In the genomic region with DNA sequence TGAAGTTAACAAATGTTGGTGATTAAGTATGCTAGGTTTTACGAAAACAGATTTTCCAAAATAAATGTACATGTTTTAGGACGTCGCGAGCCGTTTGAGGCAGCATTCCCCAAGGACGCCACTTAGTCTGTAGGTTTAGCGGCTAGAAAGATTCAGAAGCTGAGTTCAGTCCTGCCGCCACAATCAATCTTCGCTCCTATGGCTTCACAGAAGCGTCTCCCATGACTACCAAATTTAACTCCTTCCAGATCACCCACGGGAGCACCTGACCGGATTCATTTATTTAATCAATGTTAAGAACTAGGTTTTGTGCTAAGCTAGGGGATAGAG, we compare ENCODE assay signal across 8 cellular contexts. TPM values are rescaled to one million over a fixed set of nuclear protein-coding genes. Genes with fewer than 3 reads are reported as not detected.
DNase-seq lines count a peak whose midpoint lies in the region; ATAC-seq and TF ChIP-seq lines count a peak whose summit lies in the region.

No MANE protein-coding gene starts in this region.

- peak; percentile 45 for DNase-seq in A673 (ENCODE audit: low spot score)
- DNase-seq in GM06990 (ENCODE audit: extremely low read depth, insufficient read length) = no peak
- DNase-seq in NCI-H526 treated with DMSO at 0.1 percent for 48 hours (lab: John Stamatoyannopoulos, UW) = peak; percentile 67
- no peak for DNase-seq in breast epithelium (ENCODE audit: low spot score in 2 of 2)

- no peak for TF ChIP-seq POLR2A in breast epithelium (IDR thresholded peaks at IDR 0.05)

- H3K4me3 ChIP-seq in A673 (ENCODE audit: low read depth, low read length, poor library complexity, severe bottlenecking) (peak overlapping the region; percentile 94), GM06990 (replicated peaks; ENCODE audit: low read depth, low read length) (peak overlapping the region; percentile 96), breast epithelium (peak overlapping the region; percentile 84 to 95 (median 84)), stomach smooth muscle (ENCODE audit: low read length in 2 of 2) (peak overlapping the region; percentile 94 to 97)

- peaks cover 16% of the 10 kb centered on the region for H3K36me3 ChIP-seq in A673 (ENCODE audit: insufficient read depth, low read length, poor library complexity, severe bottlenecking)
- H3K36me3 ChIP-seq in GM06990 (ENCODE audit: control insufficient read depth, insufficient read depth, low read length) = no peaks in the 10 kb centered on the region
- no peaks in the 10 kb centered on the region for H3K36me3 ChIP-seq in breast epithelium
- H3K36me3 ChIP-seq in stomach smooth muscle (ENCODE audit: control insufficient read depth in 2 of 2, insufficient read depth in 2 of 2, low read length in 2 of 2) = peaks cover 3 to 7% of the 10 kb centered on the region in 2 donors

- POLR2A ChIA-PET in A673 (lab: Charles Lee; ENCODE audit: low non-redundant PET) = interaction anchor here (0.6 kb wide), 1 partner anchor 305 kb away, joined by 3 read pairs; no protein-coding TSS in a partner anchor

- intact Hi-C loops in A673 (cut with micrococcal nuclease; ENCODE audit: unreplicated experiment) (no loop called here), breast epithelium (cut with DNase I; ENCODE audit: low total_unique reads) (loop anchor here (10.0 kb wide), 1 partner anchor 190 kb away; a partner anchor contains a TSS)

- H3K9ac ChIP-seq in stomach smooth muscle (ENCODE audit: low read length in 2 of 2) = peak overlapping the region; percentile 94 to 96

- ATAC-seq in GM18870 (IDR thresholded peaks at IDR 0.05; ENCODE audit: unreplicated experiment) (no peak), HG02840 (IDR thresholded peaks at IDR 0.05; ENCODE audit: low FRiP score, unreplicated experiment) (no peak)

- TF ChIP-seq CTCF in A673 (conservative IDR thresholded peaks at IDR 0.05; ENCODE audit: low read depth, low read length) = no peak
- no peak for TF ChIP-seq CTCF in GM06990 (IDR thresholded peaks at IDR 0.05; ENCODE audit: insufficient read depth, low read length, poor library complexity, severe bottlenecking)
- TF ChIP-seq CTCF in breast epithelium (IDR thresholded peaks at IDR 0.05) = no peak

- CTCF ChIA-PET in A673 (lab: Charles Lee) = no interaction called here

- H3K4me1 ChIP-seq in A673 (ENCODE audit: insufficient read depth, low read length, poor library complexity, severe bottlenecking) (peaks cover 12% of the 10 kb centered on the region), breast epithelium (no peaks in the 10 kb centered on the region), stomach smooth muscle (ENCODE audit: control insufficient read depth, insufficient read depth, low read length) (peaks cover 10% of the 10 kb centered on the region)

- no peaks in the 10 kb centered on the region for H3K27me3 ChIP-seq in A673 (replicated peaks; ENCODE audit: insufficient read depth, low read depth, low read length, poor library complexity)
- H3K27me3 ChIP-seq in GM06990 (replicated peaks; ENCODE audit: control insufficient read depth, insufficient read depth, low read length) = no peaks in the 10 kb centered on the region
- H3K27me3 ChIP-seq in breast epithelium = no peaks in the 10 kb centered on the region
- no peaks in the 10 kb centered on the region for H3K27me3 ChIP-seq in layer of hippocampus (ENCODE audit: control insufficient read depth, insufficient read depth, low read length)
- no peaks in the 10 kb centered on the region for H3K27me3 ChIP-seq in stomach smooth muscle (ENCODE audit: control insufficient read depth in 1 of 2, insufficient read depth in 2 of 2, low read length in 2 of 2)

- H3K27ac ChIP-seq in A673 (ENCODE audit: low read depth, low read length, poor library complexity, severe bottlenecking) = peak overlapping the region; percentile 99
- peak overlapping the region; percentile 97 to 98 for H3K27ac ChIP-seq in breast epithelium
- peak overlapping the region; percentile 95 for H3K27ac ChIP-seq in layer of hippocampus (ENCODE audit: low read depth, low read length)
- peak overlapping the region; percentile 93 for H3K27ac ChIP-seq in stomach smooth muscle (ENCODE audit: low read length)

- BruUV-seq in A673 (replicated peaks; lab: Mats Ljungman, UMichigan) = TSS peak; percentile 88

- peaks cover 4% of the 10 kb centered on the region for H3K9me3 ChIP-seq in A673 (ENCODE audit: low read depth, low read length, poor library complexity, severe bottlenecking)
- H3K9me3 ChIP-seq in breast epithelium = no peaks in the 10 kb centered on the region
- H3K9me3 ChIP-seq in stomach smooth muscle (ENCODE audit: control insufficient read depth in 2 of 2, low read length in 2 of 2) = no peaks in the 10 kb centered on the region

RNA-seq across cellular contexts. Expression of a gene that starts 0.8 kb away (rescaled TPM):
- total RNA-seq in A673 (2021) (123 and 150 TPM in 2 replicates), breast epithelium (10 to 100 TPM; 28.3 to 39.1 (median 32.4) TPM)

RNA-seq across cellular contexts. Expression of a gene that starts 43.9 kb away (rescaled TPM):
- total RNA-seq in A673 (2021) = 0.11 TPM in 1 of 2 replicates, not detected in the other
- under 1 TPM in 2 of 3 donors, not detected in 1; 0.16 to 0.33 TPM for total RNA-seq in breast epithelium

Comparison
In these comparisons a context has a peak if more than half of its experiments do, and no peak if none do; other contexts are left out.
1. DNase-seq: peak in A673 (single experiment) and NCI-H526 treated with DMSO at 0.1 percent for 48 hours (single experiment); none in GM06990 (single experiment) and breast epithelium (0 of 2).
2. Peak in every context shown above with its lines, with median percentiles within 50 percentile points of each other: H3K27ac ChIP-seq and H3K4me3 ChIP-seq.